Comparison of ENCODE assay signal across 23 cellular contexts in genomic region chr10:133041101-133041500, GRCh38. TPM values are rescaled to one million over a fixed set of nuclear protein-coding genes. Genes with fewer than 3 reads are reported as not detected.
"Had no signal": no experiment of that assay in that cellular context is flagged by ENCODE, and none has a peak within 500 bp of the region (broad histone marks: within the 10 kb centered on the region; RNA-seq: fewer than 3 reads in every experiment).

No MANE protein-coding gene starts in this region.

- ATAC-seq: HepG2, SK-N-SH treated with all-trans-retinoic acid at 6 μM for 48 hours had no signal

- DNase-seq: IMR-90, Kasumi-1, KG1, MM.1S, NCI-H1092 treated with DMSO at 0.1 percent for 48 hours, NCI-H1436, NCI-H187, NCI-H2029, NCI-H2081 treated with DMSO at 0.1 percent for 48 hours, NCI-H2171, NCI-H226, NCI-H446, NCI-H510A, NCI-H524 treated with DMSO at 0.1 percent for 48 hours, NCI-H69, NCI-H774, RPMI8226, SHP77 had no signal

RNA-seq across cellular contexts. Expression of gene ADGRA1, which starts 46.6 kb away (rescaled TPM):
- total RNA-seq: HepG2, HT1080, IMR-90, M059J, SK-MEL-5 had no signal
